ENCODE assay signal across 7 cellular contexts in genomic region chr3:129343643-129344360, GRCh38.
DNase-seq lines count a peak whose midpoint lies in the region; ATAC-seq and TF ChIP-seq lines count a peak whose summit lies in the region.

No MANE protein-coding gene starts in this region.

- H3K4me3 Mint-ChIP-seq in GM23338 (peak overlapping the region; percentile 67; the same call in 2 of the 3 replicates), WTC11 (peak overlapping the region; percentile 65)

- peak overlapping the region; percentile 84 for H3K4me2 ChIP-seq in GM23338

- H3K9ac ChIP-seq in endocrine pancreas (ENCODE audit: control insufficient read depth, insufficient read depth, low read length) (peak overlapping the region; percentile 24), mucosa of rectum (ENCODE audit: low read depth in 1 of 2, low read length in 2 of 2) (peak overlapping the region in 1 of 2 donors; percentile 51)

- H3K27me3 ChIP-seq in GM23338 (ENCODE audit: insufficient read depth), result no peaks in the 10 kb centered on the region
- H3K27me3 ChIP-seq in endocrine pancreas (ENCODE audit: control insufficient read depth, insufficient read depth, low read length), result no peaks in the 10 kb centered on the region
- peaks cover 0 to 6% of the 10 kb centered on the region in 2 donors for H3K27me3 ChIP-seq in mucosa of rectum (ENCODE audit: control insufficient read depth in 2 of 2, insufficient read depth in 2 of 2, low read length in 2 of 2)
- H3K27me3 ChIP-seq in uterus, result no peaks in the 10 kb centered on the region

- H3K9me3 Mint-ChIP-seq in GM23338 (peaks cover 16% of the 10 kb centered on the region), WTC11 (no peaks in the 10 kb centered on the region)

- H3K4me1 Mint-ChIP-seq in GM23338 (peaks cover 16% of the 10 kb centered on the region), WTC11 (peaks cover 13% of the 10 kb centered on the region)

- H4K20me1 ChIP-seq in GM23338 (replicated peaks; ENCODE audit: insufficient read depth), result no peaks in the 10 kb centered on the region

- H3K36me3 ChIP-seq in GM23338 (ENCODE audit: insufficient read depth) (no peaks in the 10 kb centered on the region), endocrine pancreas (ENCODE audit: control insufficient read depth, insufficient read depth, low read length) (no peaks in the 10 kb centered on the region), mucosa of rectum (ENCODE audit: control insufficient read depth in 2 of 2, insufficient read depth in 2 of 2, low read length in 2 of 2) (no peaks in the 10 kb centered on the region), uterus (no peaks in the 10 kb centered on the region)

- no peak overlapping the region for H3K27ac Mint-ChIP-seq in GM23338
- no peak overlapping the region for H3K27ac Mint-ChIP-seq in WTC11

- intact Hi-C loops in uterus (cut with DNase I; ENCODE audit: low total_unique reads), result no loop called here

- H3K27ac ChIP-seq in GM23338 (ENCODE audit: low read depth) (no peak overlapping the region), mucosa of rectum (ENCODE audit: low read depth in 2 of 2, low read length in 2 of 2) (no peak overlapping the region), uterus (no peak overlapping the region)

- peak; percentile 85 for DNase-seq in GM23338 (ENCODE audit: low spot score)
- DNase-seq in WTC11 (ENCODE audit: low spot score), result peak; percentile 75
- no peak for DNase-seq in uterus

- H3K4me3 ChIP-seq in GM23338 (peak overlapping the region; percentile 57), endocrine pancreas (ENCODE audit: control insufficient read depth, insufficient read depth, low read length) (no peak overlapping the region), mucosa of rectum (ENCODE audit: low read length in 2 of 2) (peak overlapping the region; percentile 44 to 55), uterus (no peak overlapping the region)

- H3K27me3 Mint-ChIP-seq in GM23338 (ENCODE audit: insufficient read depth, low read depth, poor library complexity) (peaks cover 13% of the 10 kb centered on the region), WTC11 (ENCODE audit: low read depth) (peaks cover 5% of the 10 kb centered on the region)

- H3K4me1 ChIP-seq in GM23338 (ENCODE audit: insufficient read depth) (peaks cover 3% of the 10 kb centered on the region; the same call in 1 of the 2 replicates), endocrine pancreas (ENCODE audit: control insufficient read depth, insufficient read depth, low read length) (no peaks in the 10 kb centered on the region), mucosa of rectum (ENCODE audit: control insufficient read depth in 2 of 2, insufficient read depth in 2 of 2, low read length in 2 of 2) (peaks cover 5% of the 10 kb centered on the region in 2 donors), uterus (peaks cover 0 to 5% of the 10 kb centered on the region in 2 donors)

- no peaks in the 10 kb centered on the region for H3F3A ChIP-seq in GM23338 (replicated peaks; ENCODE audit: low read depth)

- H3K9me3 ChIP-seq in endocrine pancreas (ENCODE audit: control insufficient read depth, low read length) (no peaks in the 10 kb centered on the region), mucosa of rectum (ENCODE audit: control insufficient read depth in 2 of 2, low read length in 2 of 2) (no peaks in the 10 kb centered on the region), uterus (no peaks in the 10 kb centered on the region)

- H3K36me3 Mint-ChIP-seq in GM23338 (ENCODE audit: low read depth) (no peaks in the 10 kb centered on the region), WTC11 (no peaks in the 10 kb centered on the region)

- H2AFZ ChIP-seq in GM23338, result peak overlapping the region; percentile 98

- TF ChIP-seq POLR2A in uterus (IDR thresholded peaks at IDR 0.05), result no peak

- H3K79me2 ChIP-seq in GM23338 (replicated peaks; ENCODE audit: insufficient read depth), result no peaks in the 10 kb centered on the region

- CTCF ChIA-PET in WTC11 (lab: Charles Lee), result interaction anchor here (0.7 to 2.0 kb wide), 16 partner anchors 8 to 373 kb away, joined by 3 to 17 read pairs (median 4); partner anchors contain the start of genes COPG1, IFT122 and MBD4

- H3K9me2 ChIP-seq in GM23338 (ENCODE audit: insufficient read depth), result no peaks in the 10 kb centered on the region

- TF ChIP-seq CTCF in GM23338 (conservative IDR thresholded peaks at IDR 0.05; ENCODE audit: low read depth in 2 of 2) (peak; percentile 66 to 79), WTC11 (IDR thresholded peaks at IDR 0.05) (no peak), uterus (IDR thresholded peaks at IDR 0.05) (peak in 3 of 4 experiments; percentile 12 to 28 (median 25))

- ATAC-seq in GM23338 (peak; percentile 90), WTC11 (peak; percentile 84), GM21529 (IDR thresholded peaks at IDR 0.05; ENCODE audit: unreplicated experiment) (no peak), HG03045 (IDR thresholded peaks at IDR 0.05; ENCODE audit: unreplicated experiment) (no peak)

- POLR2A ChIA-PET in WTC11 (lab: Charles Lee), result no interaction called here

TF ChIP-seq in GM23338, 12 proteins besides CTCF, POLR2A, EP300 and RAD21 (continues in another document):
- no peak for TF ChIP-seq ETS1 (IDR thresholded peaks at IDR 0.05)
- no peak for TF ChIP-seq REST (IDR thresholded peaks at IDR 0.05; ENCODE audit: unreplicated experiment)
- no peak for TF ChIP-seq EZH2phosphoT487 (IDR thresholded peaks at IDR 0.05; ENCODE audit: unreplicated experiment)

TF ChIP-seq in WTC11, 78 proteins besides CTCF, POLR2A, EP300 and RAD21 (continues in another document):
- TF ChIP-seq CREB1 (CRISPR knock-in tag; IDR thresholded peaks at IDR 0.05) (no peak), ZNF317 (CRISPR knock-in tag; IDR thresholded peaks at IDR 0.05; ENCODE audit: borderline replicate concordance, low read depth) (no peak), IRF2 (CRISPR knock-in tag; IDR thresholded peaks at IDR 0.05; ENCODE audit: borderline replicate concordance, low read depth) (no peak), ATF2 (CRISPR knock-in tag; IDR thresholded peaks at IDR 0.05; ENCODE audit: borderline replicate concordance, low read depth) (no peak), ZBTB21 (CRISPR knock-in tag; IDR thresholded peaks at IDR 0.05; ENCODE audit: borderline replicate concordance) (no peak), ZNF121 (CRISPR knock-in tag; IDR thresholded peaks at IDR 0.05) (peak; percentile 94), ZNF281 (CRISPR knock-in tag; IDR thresholded peaks at IDR 0.05) (no peak), TEAD4 (CRISPR knock-in tag; IDR thresholded peaks at IDR 0.05) (no peak), KAT7 (CRISPR knock-in tag; IDR thresholded peaks at IDR 0.05; ENCODE audit: borderline replicate concordance) (no peak), MAX (CRISPR knock-in tag; IDR thresholded peaks at IDR 0.05) (no peak), FOXP1 (CRISPR knock-in tag; IDR thresholded peaks at IDR 0.05; ENCODE audit: borderline replicate concordance) (peak; percentile 1; the same call in 1 of the 2 replicates), ZNF396 (CRISPR knock-in tag; IDR thresholded peaks at IDR 0.05; ENCODE audit: borderline replicate concordance) (no peak), USF1 (CRISPR knock-in tag; IDR thresholded peaks at IDR 0.05) (no peak), SP1 (CRISPR knock-in tag; conservative IDR thresholded peaks at IDR 0.05) (0 out of 2 replicates have a peak, but pooled peaks have one; percentile 6), JUN (CRISPR knock-in tag; IDR thresholded peaks at IDR 0.05) (no peak)

Comparison
In these comparisons a context has a peak if more than half of its experiments do, and no peak if none do; other contexts are left out.
1. ATAC-seq: peak in GM23338 (single experiment) and WTC11 (single experiment); none in GM21529 (single experiment) and HG03045 (single experiment).
2. DNase-seq: peak in GM23338 (single experiment) and WTC11 (single experiment); none in uterus (0 of 2).
3. H3K4me3 ChIP-seq: peak in GM23338 (single experiment) and mucosa of rectum (2 of 2); none in endocrine pancreas (single experiment) and uterus (0 of 2).